In the genomic region with DNA sequence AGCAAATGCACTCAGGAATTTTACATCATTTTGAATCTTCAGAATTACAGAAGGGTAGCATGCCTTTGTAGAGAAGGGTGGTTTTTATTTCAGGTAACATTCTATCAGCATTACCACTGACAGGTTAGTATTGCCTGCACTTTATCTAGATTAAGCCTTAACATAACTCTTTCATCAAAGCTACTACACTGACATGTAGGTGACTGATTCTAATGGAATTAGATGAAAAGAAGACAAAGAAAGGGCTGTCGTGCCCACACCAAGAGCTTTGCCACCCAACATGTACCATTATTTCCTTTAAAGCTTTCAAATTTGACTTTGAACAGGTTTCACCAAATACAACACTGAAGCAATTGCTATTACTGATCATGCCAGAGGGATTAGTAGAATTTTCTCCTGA, we compare ENCODE assay signal across 32 cellular contexts.
"Had no signal": no experiment of that assay in that cellular context is flagged by ENCODE, and none has a peak within 500 bp of the region (broad histone marks: within the 10 kb centered on the region; RNA-seq: fewer than 3 reads in every experiment).

No MANE protein-coding gene starts in this region.

- H3K27me3 Mint-ChIP-seq: activated B cell treated with CpG ODN at 0.5 μM for 24 hours; activated CD8-positive, alpha-beta T cell treated with anti-CD3 and anti-CD28 coated beads for 36 hours; activated naive CD8-positive, alpha-beta T cell; activated T-helper 17 cell treated with anti-CD3 and anti-CD28 coated beads, Interleukin-2, amount 50 U/mL, for 72 hours; central memory CD8-positive, alpha-beta T cell; dendritic cell treated with granulocyte-macrophage colony-stimulating factor and Interleukin-4, amounts not matched to agents 40 ng/mL and 50 ng/mL, for 4 days; T-helper 17 cell had no signal

- H3K4me1 Mint-ChIP-seq: activated B cell treated with CpG ODN at 0.5 μM for 24 hours; activated T-helper 17 cell treated with anti-CD3 and anti-CD28 coated beads, Interleukin-2, amount 50 U/mL, for 72 hours; central memory CD8-positive, alpha-beta T cell; T-helper 17 cell had no signal

- H3K27ac Mint-ChIP-seq: activated B cell treated with CpG ODN at 0.5 μM for 24 hours; activated CD8-positive, alpha-beta T cell treated with anti-CD3 and anti-CD28 coated beads for 36 hours; activated naive CD8-positive, alpha-beta T cell; activated T-helper 17 cell treated with anti-CD3 and anti-CD28 coated beads, Interleukin-2, amount 50 U/mL, for 72 hours; dendritic cell treated with granulocyte-macrophage colony-stimulating factor and Interleukin-4, amounts not matched to agents 40 ng/mL and 50 ng/mL, for 4 days; T-helper 17 cell; T-helper 2 cell treated with Interferon-gamma antibody and Interleukin-4, amounts not matched to agents 5 μg/mL and 100 μg/mL, for 36 hours had no signal

- H3K9me3 Mint-ChIP-seq: dendritic cell treated with granulocyte-macrophage colony-stimulating factor and Interleukin-4, amounts not matched to agents 40 ng/mL and 50 ng/mL, for 4 days had no signal

- H3K4me3 Mint-ChIP-seq: activated B cell treated with CpG ODN at 0.5 μM for 24 hours; activated CD8-positive, alpha-beta T cell treated with anti-CD3 and anti-CD28 coated beads for 36 hours; activated naive CD8-positive, alpha-beta T cell; activated T-cell treated with anti-CD3 and anti-CD28 coated beads, Interleukin-2, amount 50 U/mL, for 4 hours; activated T-helper 17 cell treated with anti-CD3 and anti-CD28 coated beads, Interleukin-2, amount 50 U/mL, for 72 hours; central memory CD8-positive, alpha-beta T cell; dendritic cell treated with granulocyte-macrophage colony-stimulating factor and Interleukin-4, amounts not matched to agents 40 ng/mL and 50 ng/mL, for 4 days; T-helper 17 cell; T-helper 2 cell treated with Interferon-gamma antibody and Interleukin-4, amounts not matched to agents 5 μg/mL and 100 μg/mL, for 36 hours had no signal

- DNase-seq: activated B cell treated with CpG ODN at 0.5 μM for 24 hours; activated CD4-positive, alpha-beta T cell treated with anti-CD3 and anti-CD28 coated beads for 48 hours; activated CD4-positive, alpha-beta T cell treated with anti-CD3 and anti-CD28 coated beads, Interleukin-2, amount 50 U/mL, for 1 hour; activated CD4-positive, alpha-beta T cell treated with anti-CD3 and anti-CD28 coated beads, Interleukin-2, amount 50 U/mL, for 48 hours; activated CD8-positive, alpha-beta memory T cell treated with anti-CD3 and anti-CD28 coated beads for 24 hours; activated CD8-positive, alpha-beta T cell treated with anti-CD3 and anti-CD28 coated beads for 36 hours; activated effector memory CD4-positive, alpha-beta T cell treated with Interleukin-2 at 50 U/mL for 16 hours; activated gamma-delta T cell treated with Interleukin-2 at 50 U/mL for 16 hours; activated naive CD4-positive, alpha-beta T cell treated with anti-CD3 and anti-CD28 coated beads, Interleukin-2, amount 50 U/mL, for 16 hours; activated naive CD4-positive, alpha-beta T cell treated with Interleukin-2 at 50 U/mL for 16 hours; activated T-cell treated with anti-CD3 and anti-CD28 coated beads, Interleukin-2, amount 50 U/mL, for 4 hours; amniotic stem cell; anterior cingulate cortex; brain microvascular endothelial cell; dorsolateral prefrontal cortex; effector memory CD4-positive, alpha-beta T cell; erythroblast; foreskin keratinocyte; gastrocnemius medialis; glutamatergic neuron; T-helper 1 cell; T-helper 17 cell; T1000; WERI-Rb-1 had no signal

- H3K4me3 ChIP-seq: coronary artery, dorsolateral prefrontal cortex, esophagus muscularis mucosa, gastrocnemius medialis had no signal

- H3K36me3 ChIP-seq: brain microvascular endothelial cell, esophagus muscularis mucosa, gastrocnemius medialis, WERI-Rb-1 had no signal

- H3K27me3 ChIP-seq: brain microvascular endothelial cell, dorsolateral prefrontal cortex, esophagus muscularis mucosa, foreskin keratinocyte, gastrocnemius medialis had no signal

- H3K4me1 ChIP-seq: esophagus muscularis mucosa, gastrocnemius medialis had no signal

- ATAC-seq: activated CD4-positive, CD25-positive, alpha-beta regulatory T cell treated with anti-CD3 and anti-CD28 coated beads, Interleukin-2, amount 50 U/mL, for 24 hours; activated CD8-positive, alpha-beta T cell treated with anti-CD3 and anti-CD28 coated beads for 36 hours; activated T-cell treated with anti-CD3 and anti-CD28 coated beads, Interleukin-2, amount 50 U/mL, for 4 hours; activated T-helper 17 cell treated with anti-CD3 and anti-CD28 coated beads, Interleukin-2, amount 50 U/mL, for 72 hours; foreskin keratinocyte; gastrocnemius medialis; T-helper 17 cell had no signal

- H3K36me3 Mint-ChIP-seq: activated naive CD8-positive, alpha-beta T cell had no signal

- H3K9me3 ChIP-seq: esophagus muscularis mucosa, gastrocnemius medialis had no signal

- H3K27ac ChIP-seq: brain microvascular endothelial cell, coronary artery, dorsolateral prefrontal cortex, esophagus muscularis mucosa, foreskin keratinocyte, gastrocnemius medialis, WERI-Rb-1 had no signal
